ENCODE assay signal across 19 cellular contexts in the genomic region with DNA sequence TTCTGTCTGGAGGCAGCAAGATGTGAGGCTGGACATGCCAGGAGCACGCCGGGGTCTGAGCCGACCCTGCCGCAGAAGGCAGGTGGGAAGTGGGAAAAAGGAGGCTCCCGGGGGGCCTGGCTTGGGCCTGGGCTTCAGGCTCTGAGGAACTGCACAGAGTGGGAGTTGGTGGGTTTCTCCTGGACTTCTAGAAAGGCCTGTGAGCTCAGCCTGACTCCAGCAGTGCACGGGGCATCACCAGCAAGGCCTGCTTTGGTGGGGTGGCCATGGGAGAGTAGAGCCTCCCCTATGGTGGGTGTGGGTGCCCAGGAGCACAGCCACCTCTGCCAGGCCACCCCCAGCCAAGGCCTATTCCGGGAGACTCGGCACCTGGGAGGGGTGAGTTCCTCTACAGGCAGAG. TPM values are rescaled to one million over a fixed set of nuclear protein-coding genes. Genes with fewer than 3 reads are reported as not detected.
DNase-seq lines count a peak whose midpoint lies in the region; ATAC-seq and TF ChIP-seq lines count a peak whose summit lies in the region.
"Had no signal": no experiment of that assay in that cellular context is flagged by ENCODE, and none has a peak within 500 bp of the region (broad histone marks: within the 10 kb centered on the region; RNA-seq: fewer than 3 reads in every experiment).

No MANE protein-coding gene starts in this region.

- peaks cover 0 to 19% (median 17%) of the 10 kb centered on the region in 4 donors for H3K4me1 ChIP-seq in sigmoid colon
- H3K4me1 ChIP-seq: body of pancreas had no signal

- H3K4me3 ChIP-seq in sigmoid colon: no peak overlapping the region
- H3K4me3 ChIP-seq: body of pancreas had no signal

- no peaks in the 10 kb centered on the region for H3K36me3 ChIP-seq in sigmoid colon

- ATAC-seq in GM18519 (IDR thresholded peaks at IDR 0.05; ENCODE audit: low FRiP score, unreplicated experiment) (no peak), GM18868 (IDR thresholded peaks at IDR 0.05; ENCODE audit: unreplicated experiment) (no peak)
- ATAC-seq: activated T-cell treated with anti-CD3 and anti-CD28 coated beads, Interleukin-2, amount 50 U/mL, for 4 hours; body of pancreas; stimulated activated memory B cell treated with anti-CD40 and anti-IgM and Interleukin-4, amounts not matched to agents 10 μg/mL and 1 μg/mL and 100 μg/mL, for 72 hours had no signal

- H3K27me3 ChIP-seq in layer of hippocampus (ENCODE audit: control insufficient read depth, insufficient read depth, low read length) (no peaks in the 10 kb centered on the region), sigmoid colon (no peaks in the 10 kb centered on the region)
- H3K27me3 ChIP-seq: body of pancreas had no signal

- intact Hi-C loops in sigmoid colon (cut with DNase I): no loop called here

- TF ChIP-seq EP300 in sigmoid colon (IDR thresholded peaks at IDR 0.05): no peak

- 83 to 85% methylated on average over 8 of the region's 8 CpGs for WGBS in sigmoid colon, 2 donors

- TF ChIP-seq CTCF in sigmoid colon (IDR thresholded peaks at IDR 0.05): no peak

- no peak for TF ChIP-seq POLR2A in sigmoid colon (IDR thresholded peaks at IDR 0.05)

- H3K9me3 ChIP-seq in sigmoid colon: peaks cover 0 to 2% (median 0%) of the 10 kb centered on the region in 4 donors

- DNase-seq in activated CD8-positive, alpha-beta memory T cell treated with anti-CD3 and anti-CD28 coated beads, Interleukin-2, amount 50 U/mL, for 48 hours: peak; percentile 28
- no peak for DNase-seq in activated CD8-positive, alpha-beta memory T cell treated with anti-CD3 and anti-CD28 coated beads, Interleukin-2, amount 50 U/mL, for 4 hours
- peak; percentile 60 for DNase-seq in sigmoid colon
- DNase-seq in activated CD4-positive, alpha-beta T cell treated with anti-CD3 and anti-CD28 coated beads, Interleukin-2, amount 50 U/mL, for 48 hours: no peak
- DNase-seq in amniotic stem cell (lab: John Stamatoyannopoulos, UW): no peak
- DNase-seq: 8988T; activated naive CD4-positive, alpha-beta T cell treated with anti-CD3 and anti-CD28 coated beads, Interleukin-2, amount 50 U/mL, for 16 hours; activated T-cell treated with anti-CD3 and anti-CD28 coated beads, Interleukin-2, amount 50 U/mL, for 4 hours; body of pancreas; Calu3; KBM-7; mesendoderm; NCI-H2081; NCI-H510A; T-helper 1 cell had no signal

- H3K27ac ChIP-seq in layer of hippocampus (ENCODE audit: low read depth, low read length) (peak overlapping the region; percentile 1), sigmoid colon (peak overlapping the region; percentile 68 to 80 (median 76))
- H3K27ac ChIP-seq: body of pancreas had no signal

RNA-seq across cellular contexts. Expression of a gene that starts 18.1 kb away (rescaled TPM):
- 10 to 100 TPM; 28.9 to 59.5 (median 42.1) TPM for total RNA-seq in sigmoid colon
- 10 to 100 TPM in 2 of 3 donors, 1 to 10 TPM in 1; 5.1 to 27.6 (median 19.8) TPM for polyA plus RNA-seq in sigmoid colon

Comparison
In these comparisons a context has a peak if more than half of its experiments do, and no peak if none do; other contexts are left out.
1. DNase-seq: peak in activated CD8-positive, alpha-beta memory T cell treated with anti-CD3 and anti-CD28 coated beads, Interleukin-2, amount 50 U/mL, for 48 hours (single experiment) and sigmoid colon (single experiment); none in activated CD8-positive, alpha-beta memory T cell treated with anti-CD3 and anti-CD28 coated beads, Interleukin-2, amount 50 U/mL, for 4 hours (single experiment), activated CD4-positive, alpha-beta T cell treated with anti-CD3 and anti-CD28 coated beads, Interleukin-2, amount 50 U/mL, for 48 hours (0 of 2) and amniotic stem cell (single experiment).